ENCODE assay signal across 21 cellular contexts in genomic region chr1:30329263-30329753, GRCh38.
"Had no signal": no experiment of that assay in that cellular context is flagged by ENCODE, and none has a peak within 500 bp of the region (broad histone marks: within the 10 kb centered on the region; RNA-seq: fewer than 3 reads in every experiment).

No MANE protein-coding gene starts in this region.

- H3K4me3 ChIP-seq: esophagus squamous epithelium, gastroesophageal sphincter, smooth muscle cell, testis, tibial nerve, upper lobe of right lung had no signal

- H3K27ac Mint-ChIP-seq: dendritic cell treated with granulocyte-macrophage colony-stimulating factor and Interleukin-4, amounts not matched to agents 40 ng/mL and 50 ng/mL, for 4 days; effector memory CD8-positive, alpha-beta T cell; mesothelial cell of epicardium; natural killer cell; stimulated activated memory B cell treated with anti-CD40 and anti-IgM and Interleukin-4, amounts not matched to agents 10 μg/mL and 1 μg/mL and 100 μg/mL, for 72 hours; stimulated activated naive CD8-positive, alpha-beta T cell treated with anti-CD3 and anti-CD28 coated beads, Interleukin-15, Interleukin-2, amounts not matched to agents 100 ng/mL and 50 ng/mL, for 24 hours had no signal

- H3K9me3 Mint-ChIP-seq: central memory CD8-positive, alpha-beta T cell; dendritic cell treated with granulocyte-macrophage colony-stimulating factor and Interleukin-4, amounts not matched to agents 40 ng/mL and 50 ng/mL, for 4 days; effector memory CD8-positive, alpha-beta T cell; mesothelial cell of epicardium; natural killer cell; neural crest cell; stimulated activated memory B cell treated with anti-CD40 and anti-IgM and Interleukin-4, amounts not matched to agents 10 μg/mL and 1 μg/mL and 100 μg/mL, for 72 hours; stimulated activated naive CD8-positive, alpha-beta T cell treated with anti-CD3 and anti-CD28 coated beads, Interleukin-15, Interleukin-2, amounts not matched to agents 100 ng/mL and 50 ng/mL, for 24 hours had no signal

- H3K9me3 ChIP-seq: esophagus squamous epithelium, gastroesophageal sphincter, testis, tibial nerve, upper lobe of right lung had no signal

- H3K27me3 Mint-ChIP-seq: dendritic cell treated with granulocyte-macrophage colony-stimulating factor and Interleukin-4, amounts not matched to agents 40 ng/mL and 50 ng/mL, for 4 days; stimulated activated naive CD8-positive, alpha-beta T cell treated with anti-CD3 and anti-CD28 coated beads, Interleukin-15, Interleukin-2, amounts not matched to agents 100 ng/mL and 50 ng/mL, for 24 hours had no signal

- H3K4me3 Mint-ChIP-seq: central memory CD8-positive, alpha-beta T cell; dendritic cell treated with granulocyte-macrophage colony-stimulating factor and Interleukin-4, amounts not matched to agents 40 ng/mL and 50 ng/mL, for 4 days; effector memory CD8-positive, alpha-beta T cell; mesothelial cell of epicardium; natural killer cell; neural crest cell; stimulated activated memory B cell treated with anti-CD40 and anti-IgM and Interleukin-4, amounts not matched to agents 10 μg/mL and 1 μg/mL and 100 μg/mL, for 72 hours; stimulated activated naive CD8-positive, alpha-beta T cell treated with anti-CD3 and anti-CD28 coated beads, Interleukin-15, Interleukin-2, amounts not matched to agents 100 ng/mL and 50 ng/mL, for 24 hours had no signal

- H3K27ac ChIP-seq: esophagus squamous epithelium, gastroesophageal sphincter, testis, tibial nerve, upper lobe of right lung had no signal

- H3K27me3 ChIP-seq: testis, tibial nerve had no signal

- DNase-seq: effector memory CD8-positive, alpha-beta T cell; esophagus squamous epithelium; foreskin fibroblast; glutamatergic neuron; islet precursor cell; natural killer cell; nucleus accumbens; stimulated activated CD4-positive, alpha-beta T cell treated with anti-CD3 and anti-CD28 coated beads, Interleukin-4, amount 100 ng/mL, for 24 hours; testis; upper lobe of right lung had no signal

- ATAC-seq: effector memory CD8-positive, alpha-beta T cell; gastroesophageal sphincter; left lobe of liver; natural killer cell; right cardiac atrium; stimulated activated memory B cell treated with anti-CD40 and anti-IgM and Interleukin-4, amounts not matched to agents 10 μg/mL and 1 μg/mL and 100 μg/mL, for 72 hours; upper lobe of right lung had no signal

- H3K4me1 ChIP-seq: esophagus squamous epithelium, gastroesophageal sphincter, testis, tibial nerve, upper lobe of right lung had no signal

- H3K4me1 Mint-ChIP-seq: central memory CD8-positive, alpha-beta T cell; mesothelial cell of epicardium; natural killer cell; neural crest cell; stimulated activated memory B cell treated with anti-CD40 and anti-IgM and Interleukin-4, amounts not matched to agents 10 μg/mL and 1 μg/mL and 100 μg/mL, for 72 hours had no signal

- H3K36me3 ChIP-seq: esophagus squamous epithelium, gastroesophageal sphincter, tibial nerve, upper lobe of right lung had no signal

- H3K36me3 Mint-ChIP-seq: mesothelial cell of epicardium; natural killer cell; stimulated activated memory B cell treated with anti-CD40 and anti-IgM and Interleukin-4, amounts not matched to agents 10 μg/mL and 1 μg/mL and 100 μg/mL, for 72 hours had no signal
